ENCODE assay signal across 2 cellular contexts in the genomic region with DNA sequence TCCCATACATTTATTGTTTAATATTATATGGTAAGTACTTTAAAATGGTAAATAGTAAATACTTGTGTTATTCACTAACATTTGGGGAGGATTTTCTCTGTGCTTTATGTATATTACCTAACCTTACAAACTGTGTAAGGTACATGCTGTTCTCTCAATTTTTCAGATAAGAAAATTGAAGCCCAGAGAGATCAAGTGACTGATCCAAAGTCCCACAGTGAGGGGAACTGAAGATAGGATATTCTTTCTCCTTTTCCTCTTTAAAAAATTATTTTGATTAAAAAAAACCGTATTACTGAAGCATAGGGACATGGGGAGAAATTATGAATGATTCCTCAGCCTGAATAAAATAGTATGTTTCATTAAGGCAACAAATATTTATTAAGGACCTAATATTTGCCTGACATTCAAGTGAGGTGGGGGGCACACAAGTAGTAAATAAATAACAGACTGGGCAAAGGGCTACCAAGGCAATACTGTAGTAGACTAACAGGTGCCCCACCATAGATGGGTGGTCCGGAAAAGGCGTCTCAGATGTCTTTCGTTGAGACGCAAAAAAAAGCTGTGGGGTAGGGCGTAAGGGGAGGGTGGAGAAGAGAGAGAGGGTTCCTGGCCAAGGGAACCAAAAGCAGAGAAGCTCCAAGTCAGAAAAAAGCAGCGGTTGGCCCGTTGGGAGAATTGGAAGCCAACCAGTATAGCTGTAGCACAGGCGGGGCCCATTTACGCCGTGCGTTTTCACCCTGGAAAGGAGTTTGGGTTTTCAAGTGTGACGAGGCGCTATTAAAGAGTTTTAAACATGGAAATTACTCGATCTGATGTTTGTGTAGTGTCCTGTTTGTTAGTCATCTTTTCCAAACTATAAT.
A peak's percentile ranks its signal among the peaks of the same experiment; 100 is the strongest.
TF ChIP-seq lines count a peak whose summit lies in the region.

No MANE protein-coding gene starts in this region.

TF ChIP-seq in A549, 52 proteins besides CTCF, POLR2A, EP300 and RAD21:
- TF ChIP-seq BHLHE40 (IDR thresholded peaks at IDR 0.05; ENCODE audit: low read depth, low read length) (no peak), NFE2L2 (conservative IDR thresholded peaks at IDR 0.05; ENCODE audit: low read length) (no peak), HOXA7 (CRISPR knock-in tag; IDR thresholded peaks at IDR 0.05) (no peak; the same call in 1 of the 2 replicates)
- TF ChIP-seq, protein P1, sequence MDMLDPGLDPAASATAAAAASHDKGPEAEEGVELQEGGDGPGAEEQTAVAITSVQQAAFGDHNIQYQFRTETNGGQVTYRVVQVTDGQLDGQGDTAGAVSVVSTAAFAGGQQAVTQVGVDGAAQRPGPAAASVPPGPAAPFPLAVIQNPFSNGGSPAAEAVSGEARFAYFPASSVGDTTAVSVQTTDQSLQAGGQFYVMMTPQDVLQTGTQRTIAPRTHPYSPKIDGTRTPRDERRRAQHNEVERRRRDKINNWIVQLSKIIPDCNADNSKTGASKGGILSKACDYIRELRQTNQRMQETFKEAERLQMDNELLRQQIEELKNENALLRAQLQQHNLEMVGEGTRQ (IDR thresholded peaks at IDR 0.05) = 0 out of 2 replicates have a peak, but pooled peaks have one; percentile 6
TF ChIP-seq in A549: peak in this region for 1.

TF ChIP-seq in endothelial cell of umbilical vein, 7 proteins besides CTCF, POLR2A, EP300 and RAD21:
- TF ChIP-seq JUN (IDR thresholded peaks at IDR 0.05; ENCODE audit: borderline replicate concordance, insufficient read depth, insufficient read length, low read depth) (no peak), POLR2AphosphoS5 (IDR thresholded peaks at IDR 0.05; ENCODE audit: insufficient read depth, low read depth, low read length) (no peak), FOS (IDR thresholded peaks at IDR 0.05; ENCODE audit: borderline replicate concordance, insufficient read depth, low read length) (no peak), GATA2 (IDR thresholded peaks at IDR 0.05; ENCODE audit: insufficient read depth, insufficient read length, low read depth, low read length) (no peak), MYC (IDR thresholded peaks at IDR 0.05; ENCODE audit: low read depth, low read length) (no peak), EZH2 (IDR thresholded peaks at IDR 0.05; ENCODE audit: borderline replicate concordance, low read depth, low read length, severe bottlenecking) (no peak)
- TF ChIP-seq, protein P2, sequence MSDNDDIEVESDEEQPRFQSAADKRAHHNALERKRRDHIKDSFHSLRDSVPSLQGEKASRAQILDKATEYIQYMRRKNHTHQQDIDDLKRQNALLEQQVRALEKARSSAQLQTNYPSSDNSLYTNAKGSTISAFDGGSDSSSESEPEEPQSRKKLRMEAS (IDR thresholded peaks at IDR 0.05; ENCODE audit: insufficient read depth, insufficient read length) = no peak
